Comparison of ENCODE assay signal across 14 cellular contexts in the genomic region with DNA sequence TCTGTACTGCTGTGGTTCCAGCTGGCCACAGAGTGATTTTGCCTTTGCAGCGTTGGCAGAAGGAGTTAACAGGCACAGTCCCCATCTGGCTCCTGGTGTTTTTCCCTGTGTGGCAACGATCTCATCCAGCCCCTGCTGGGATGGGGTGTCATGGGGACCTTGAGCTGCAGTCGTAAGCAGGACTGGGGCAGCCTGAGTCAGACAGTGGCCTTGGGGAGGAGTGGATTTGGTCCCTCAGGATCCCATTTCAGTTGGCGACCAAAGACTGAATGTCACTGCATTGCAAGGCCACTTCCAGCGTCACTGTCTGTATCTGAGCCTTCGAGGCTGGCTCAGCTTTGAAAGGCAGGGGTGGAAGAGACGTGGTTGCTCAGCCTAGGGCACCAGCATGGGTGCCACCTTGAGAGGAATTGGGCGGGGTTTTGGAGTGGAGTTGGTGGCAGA. TPM values are rescaled to one million over a fixed set of nuclear protein-coding genes. Genes with fewer than 3 reads are reported as not detected.
DNase-seq lines count a peak whose midpoint lies in the region; ATAC-seq and TF ChIP-seq lines count a peak whose summit lies in the region.
"Had no signal": no experiment of that assay in that cellular context is flagged by ENCODE, and none has a peak within 500 bp of the region (broad histone marks: within the 10 kb centered on the region; RNA-seq: fewer than 3 reads in every experiment).

No MANE protein-coding gene starts in this region.

- POLR2A ChIA-PET in Panc1 (lab: Charles Lee) = interaction anchor here (0.5 kb wide), 1 partner anchor 140 kb away, joined by 3 read pairs; no protein-coding TSS in a partner anchor

- BruUV-seq in Panc1 (replicated peaks; lab: Mats Ljungman, UMichigan) = no TSS peak

- H3K4me3 ChIP-seq in AG10803 (ENCODE audit: low read length) (no peak overlapping the region), Panc1 (ENCODE audit: low read depth in 2 of 2, low read length in 2 of 2) (no peak overlapping the region), heart left ventricle (no peak overlapping the region)
- H3K4me3 ChIP-seq: smooth muscle cell had no signal

- H3K4me1 ChIP-seq in Panc1 (ENCODE audit: control insufficient read depth, insufficient read depth, low read length) (no peaks in the 10 kb centered on the region), heart left ventricle (peaks cover 0 to 23% (median 13%) of the 10 kb centered on the region in 12 donors)

- 56 to 75% (median 63%) methylated on average over 7 to 8 of the region's 8 CpGs for WGBS in heart left ventricle, 4 donors

- DNase-seq in AG10803 (ENCODE audit: low read depth) = peak; percentile 6
- DNase-seq in Panc1 (ENCODE audit: low read depth, low spot score) = no peak
- peak in 1 of 5 donors; percentile 32 for DNase-seq in heart left ventricle
- DNase-seq in putamen (ENCODE audit: low spot score) = peak; percentile 30
- DNase-seq in HuH-7.5 (ENCODE audit: low spot score) = no peak
- no peak for DNase-seq in COLO829 (ENCODE audit: low spot score)
- no peak for DNase-seq in NCI-H82 (lab: John Stamatoyannopoulos, UW)
- DNase-seq in GM20000 (ENCODE audit: low spot score) = no peak
- DNase-seq: activated naive CD4-positive, alpha-beta T cell treated with Interleukin-2 at 50 U/mL for 16 hours; cerebellar nuclear complex; NCI-H1930; stimulated activated naive CD8-positive, alpha-beta T cell treated with anti-CD3 and anti-CD28 coated beads, Interleukin-15, amount 100 ng/mL, for 72 hours had no signal

- H3K27ac ChIP-seq in Panc1 (ENCODE audit: low read length) (no peak overlapping the region), heart left ventricle (peak overlapping the region in 10 of 12 donors; percentile 5 to 61 (median 51))

- ATAC-seq in Panc1 (0 out of 2 replicates have a peak, but pooled peaks have one; percentile 19), heart left ventricle (peak; percentile 47 to 64 (median 60))
- ATAC-seq: HCT116; stimulated activated naive CD8-positive, alpha-beta T cell treated with anti-CD3 and anti-CD28 coated beads, Interleukin-15, amount 100 ng/mL, for 72 hours had no signal

- H3K36me3 ChIP-seq in Panc1 (ENCODE audit: control insufficient read depth, insufficient read depth, low read length) = no peaks in the 10 kb centered on the region
- peaks cover 0 to 22% (median 15%) of the 10 kb centered on the region in 9 donors for H3K36me3 ChIP-seq in heart left ventricle

- in situ Hi-C loops in Panc1 (cut with HindIII; ENCODE audit: low pct_unique_long_range_greater_than_20kb, low sequenced_read_pairs) = no loop called here

- TF ChIP-seq POLR2A in heart left ventricle (IDR thresholded peaks at IDR 0.05) = no peak

- CTCF ChIA-PET in Panc1 (lab: Charles Lee) = no interaction called here

- intact Hi-C loops in Panc1 (cut with micrococcal nuclease; ENCODE audit: unreplicated experiment) = no loop called here
- intact Hi-C loops in heart left ventricle (cut with DNase I) = no loop called here

- H3K9me3 ChIP-seq in Panc1 (ENCODE audit: control insufficient read depth, insufficient read depth, low read depth, low read length) (no peaks in the 10 kb centered on the region), heart left ventricle (peaks cover 0 to 7% (median 0%) of the 10 kb centered on the region in 12 donors)

- TF ChIP-seq CTCF in AG10803 (conservative IDR thresholded peaks at IDR 0.05; ENCODE audit: low read length) = no peak
- no peak for TF ChIP-seq CTCF in Panc1 (IDR thresholded peaks at IDR 0.05)
- no peak for TF ChIP-seq CTCF in heart left ventricle (IDR thresholded peaks at IDR 0.05)
- TF ChIP-seq CTCF in GM20000 (IDR thresholded peaks at IDR 0.05; ENCODE audit: extremely low read depth, missing control alignments) = no peak

- H3K27me3 ChIP-seq in Panc1 (ENCODE audit: control insufficient read depth, insufficient read depth, low read length) (no peaks in the 10 kb centered on the region), heart left ventricle (no peaks in the 10 kb centered on the region)

RNA-seq across cellular contexts. Expression of a gene that starts 11.9 kb away (rescaled TPM):
- total RNA-seq in Panc1 (2021; ENCODE audit: unreplicated experiment) = 129 TPM
- 156 TPM for polyA plus RNA-seq in Panc1 (2012; ENCODE audit: insufficient read length)
- total RNA-seq in heart left ventricle = 100 to 1,000 TPM in 1 of 9 donors, 10 to 100 TPM in 8; 35.7 to 130 (median 52.7) TPM
- polyA plus RNA-seq in heart left ventricle = 10 to 100 TPM; 34.1 to 35.0 TPM

RNA-seq across cellular contexts. Expression of a gene that starts 47.0 kb away (rescaled TPM):
- 40.0 TPM for total RNA-seq in Panc1 (2021; ENCODE audit: unreplicated experiment)
- polyA plus RNA-seq in Panc1 (2012; ENCODE audit: insufficient read length) = 20.3 TPM
- total RNA-seq in heart left ventricle = 10 to 100 TPM; 27.1 to 51.2 (median 39.3) TPM
- 10 to 100 TPM; 19.5 to 23.2 TPM for polyA plus RNA-seq in heart left ventricle

RNA-seq across cellular contexts. Expression of a gene that starts 48.0 kb away (rescaled TPM):
- total RNA-seq in Panc1 (2021; ENCODE audit: unreplicated experiment) (78.7 TPM), heart left ventricle (10 to 100 TPM in 2 of 9 donors, 1 to 10 TPM in 7; 4.0 to 11.6 (median 7.1) TPM)
- 50.8 TPM for polyA plus RNA-seq in Panc1 (2012; ENCODE audit: insufficient read length)
- polyA plus RNA-seq in heart left ventricle = 10 to 100 TPM in 1 of 2 donors, 1 to 10 TPM in 1; 9.4 to 12.4 TPM

RNA-seq across cellular contexts. Expression of a gene that starts 57.2 kb away (rescaled TPM):
- total RNA-seq in Panc1 (2021; ENCODE audit: unreplicated experiment) = 201 TPM
- polyA plus RNA-seq in Panc1 (2012; ENCODE audit: insufficient read length) = 233 TPM
- total RNA-seq in heart left ventricle = 1 to 10 TPM; 1.8 to 5.9 (median 3.4) TPM
- polyA plus RNA-seq in heart left ventricle = 1 to 10 TPM; 6.6 to 8.1 TPM

Comparison
In these comparisons a context has a peak if more than half of its experiments do, and no peak if none do; other contexts are left out.
1. DNase-seq: peak in AG10803 (single experiment) and putamen (single experiment); none in Panc1 (single experiment), HuH-7.5 (single experiment), COLO829 (single experiment), NCI-H82 (single experiment) and GM20000 (single experiment).